In the genomic region with DNA sequence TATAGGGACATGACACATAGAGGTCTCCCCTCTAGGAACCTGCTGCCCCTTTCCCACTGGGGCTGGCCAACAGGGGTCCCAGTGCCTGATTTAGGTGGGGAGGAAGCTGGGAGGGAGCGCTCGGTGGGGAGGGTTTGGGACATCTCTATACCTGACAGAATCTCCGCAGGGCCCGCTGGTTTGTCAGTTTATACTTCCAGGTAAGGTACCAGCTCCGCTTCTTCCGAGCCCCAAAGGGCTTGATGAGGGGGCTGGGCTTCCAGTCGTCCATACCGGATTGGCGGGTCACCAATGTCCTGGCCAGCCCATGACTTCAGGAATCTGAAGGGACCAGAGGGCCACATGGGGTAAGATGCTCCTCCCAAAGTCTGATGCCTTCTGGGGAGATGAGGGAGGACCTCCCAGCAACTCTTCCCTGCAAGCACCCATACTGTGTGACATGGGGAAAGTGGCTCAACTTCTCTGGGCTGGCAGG, we compare ENCODE assay signal across 9 cellular contexts. TPM values are rescaled to one million over a fixed set of nuclear protein-coding genes. Genes with fewer than 3 reads are reported as not detected.
DNase-seq lines count a peak whose midpoint lies in the region; ATAC-seq and TF ChIP-seq lines count a peak whose summit lies in the region.
"Had no signal": no experiment of that assay in that cellular context is flagged by ENCODE, and none has a peak within 500 bp of the region (broad histone marks: within the 10 kb centered on the region; RNA-seq: fewer than 3 reads in every experiment).

No MANE protein-coding gene starts in this region.

- H3K27me3 ChIP-seq in Peyer's patch (no peaks in the 10 kb centered on the region), fibroblast of lung (ENCODE audit: control insufficient read depth, insufficient read depth, low read length) (no peaks in the 10 kb centered on the region), rectal smooth muscle tissue (ENCODE audit: control insufficient read depth, insufficient read depth, low read length) (no peaks in the 10 kb centered on the region)

- peak overlapping the region; percentile 81 for H3K9ac ChIP-seq in fibroblast of lung (ENCODE audit: insufficient read depth, low read length)
- peak overlapping the region; percentile 94 for H3K9ac ChIP-seq in rectal smooth muscle tissue (ENCODE audit: low read length)

- H3K27ac ChIP-seq in Peyer's patch, result peak overlapping the region; percentile 41 to 93 (median 77)
- peak overlapping the region; percentile 48 for H3K27ac ChIP-seq in fibroblast of lung (ENCODE audit: insufficient read depth, low read length)
- no peak overlapping the region for H3K27ac ChIP-seq in rectal smooth muscle tissue (ENCODE audit: low read depth, low read length)

- H2AFZ ChIP-seq in fibroblast of lung (ENCODE audit: low read length), result peak overlapping the region; percentile 56

- peak overlapping the region; percentile 71 for H3K4me2 ChIP-seq in fibroblast of lung (ENCODE audit: extremely low read depth, insufficient read depth, low read length)

- H3K79me2 ChIP-seq in fibroblast of lung (ENCODE audit: control insufficient read depth, insufficient read depth, low read length), result peaks cover 2% of the 10 kb centered on the region

- no peaks in the 10 kb centered on the region for H3K9me3 ChIP-seq in Peyer's patch
- H3K9me3 ChIP-seq in fibroblast of lung (ENCODE audit: control insufficient read depth, insufficient read depth, low read depth, low read length), result no peaks in the 10 kb centered on the region

- H3K4me3 ChIP-seq in GM12864 (ENCODE audit: low read depth, low read length) (peak overlapping the region; percentile 63), Peyer's patch (peak overlapping the region; percentile 67 to 92 (median 70)), fibroblast of lung (replicated peaks in 1 of 4; ENCODE audit: control extremely low read depth in 1 of 4, insufficient read depth in 1 of 4, low read depth in 3 of 4, low read length in 4 of 4) (peak overlapping the region; percentile 60 to 91 (median 74)), rectal smooth muscle tissue (ENCODE audit: low read length) (peak overlapping the region; percentile 91)

- no peak for TF ChIP-seq CTCF in GM12864 (IDR thresholded peaks at IDR 0.05; ENCODE audit: low read depth, low read length, missing control alignments)
- no peak for TF ChIP-seq CTCF in Peyer's patch (IDR thresholded peaks at IDR 0.05)
- TF ChIP-seq CTCF in fibroblast of lung (conservative IDR thresholded peaks at IDR 0.05 in 1 of 2, IDR thresholded peaks at IDR 0.05 in 1 of 2; ENCODE audit: low read depth in 1 of 2, low read length in 2 of 2), result no peak

- ATAC-seq in GM21576 (IDR thresholded peaks at IDR 0.05; ENCODE audit: unreplicated experiment), result no peak
- ATAC-seq in HG02571 (IDR thresholded peaks at IDR 0.05; ENCODE audit: unreplicated experiment), result no peak

- TF ChIP-seq POLR2A in Peyer's patch (IDR thresholded peaks at IDR 0.05), result no peak

- peaks cover 0 to 31% (median 0%) of the 10 kb centered on the region in 3 donors for H3K36me3 ChIP-seq in Peyer's patch
- peaks cover 15% of the 10 kb centered on the region for H3K36me3 ChIP-seq in fibroblast of lung (ENCODE audit: control insufficient read depth, insufficient read depth, low read length)
- peaks cover 17% of the 10 kb centered on the region for H3K36me3 ChIP-seq in rectal smooth muscle tissue (ENCODE audit: control insufficient read depth, insufficient read depth, low read length)

- DNase-seq in GM12864 (ENCODE audit: low read depth), result no peak
- DNase-seq in Peyer's patch, result no peak
- DNase-seq in fibroblast of lung (ENCODE audit: low read depth in 2 of 2), result no peak
- DNase-seq in NCI-H82 (lab: John Stamatoyannopoulos, UW), result no peak
- no peak for DNase-seq in NCI-H1694 (lab: John Stamatoyannopoulos, UW)

- H4K20me1 ChIP-seq in fibroblast of lung (ENCODE audit: control insufficient read depth, extremely low read depth, insufficient read depth, low read length), result no peaks in the 10 kb centered on the region

- H3K4me1 ChIP-seq in Peyer's patch (peaks cover 6 to 17% (median 10%) of the 10 kb centered on the region in 4 donors), fibroblast of lung (ENCODE audit: control insufficient read depth, extremely low read depth, insufficient read depth, low read length) (peaks cover 2% of the 10 kb centered on the region), rectal smooth muscle tissue (ENCODE audit: control insufficient read depth, insufficient read depth, low read length) (peaks cover 8% of the 10 kb centered on the region)

RNA-seq across cellular contexts. Expression of a gene that starts 0.6 kb away (rescaled TPM):
- total RNA-seq in Peyer's patch, result 10 to 100 TPM; 34.7 to 60.6 (median 46.3) TPM
- total RNA-seq in fibroblast of lung, result 36.7 and 51.7 TPM in 2 replicates
- 42.2 and 47.6 TPM in 2 replicates for polyA plus RNA-seq in fibroblast of lung
- polyA plus RNA-seq in fibroblast of lung (2012), result 48.7 and 60.2 TPM in 2 replicates
- 62.4 and 93.8 TPM in 2 replicates for polyA minus RNA-seq in fibroblast of lung (ENCODE audit: low replicate concordance)

RNA-seq across cellular contexts. Expression of a gene that starts 5.5 kb away (rescaled TPM):
- total RNA-seq in Peyer's patch, result 1 to 10 TPM in 3 of 4 donors, not detected in 1; 1.5 to 2.5 (median 2.5) TPM
- total RNA-seq in fibroblast of lung, result 3.1 and 5.4 TPM in 2 replicates
- polyA plus RNA-seq in fibroblast of lung, result 1.8 and 2.6 TPM in 2 replicates
- 1.0 and 2.1 TPM in 2 replicates for polyA plus RNA-seq in fibroblast of lung (2012)
- polyA minus RNA-seq in fibroblast of lung (ENCODE audit: low replicate concordance), result 2.1 and 2.2 TPM in 2 replicates

RNA-seq across cellular contexts. Expression of a gene that starts 21.3 kb away (rescaled TPM):
- total RNA-seq in Peyer's patch, result not detected
- not detected in 2 replicates for total RNA-seq in fibroblast of lung
- not detected in 2 replicates for polyA plus RNA-seq in fibroblast of lung
- not detected in 2 replicates for polyA plus RNA-seq in fibroblast of lung (2012)
- polyA minus RNA-seq in fibroblast of lung (ENCODE audit: low replicate concordance), result not detected in 2 replicates
- total RNA-seq: M059J had no signal

RNA-seq across cellular contexts. Expression of a gene that starts 22.7 kb away (rescaled TPM):
- total RNA-seq in Peyer's patch (100 to 1,000 TPM in 3 of 4 donors, 1 to 10 TPM in 1; 4.1 to 229 (median 192) TPM), fibroblast of lung (0.17 and 0.26 TPM in 2 replicates)
- polyA plus RNA-seq in fibroblast of lung, result 0.91 and 0.94 TPM in 2 replicates
- polyA plus RNA-seq in fibroblast of lung (2012), result 0.09 and 0.24 TPM in 2 replicates
- not detected in 2 replicates for polyA minus RNA-seq in fibroblast of lung (ENCODE audit: low replicate concordance)

RNA-seq across cellular contexts. Expression of a gene that starts 50.0 kb away (rescaled TPM):
- 10 to 100 TPM in 2 of 4 donors, 1 to 10 TPM in 2; 3.9 to 71.8 (median 10.3) TPM for total RNA-seq in Peyer's patch
- 0.26 and 0.66 TPM in 2 replicates for total RNA-seq in fibroblast of lung
- polyA plus RNA-seq in fibroblast of lung, result 1.3 and 6.9 TPM in 2 replicates
- 2.0 and 6.9 TPM in 2 replicates for polyA plus RNA-seq in fibroblast of lung (2012)
- 8.6 and 22.6 TPM in 2 replicates for polyA minus RNA-seq in fibroblast of lung (ENCODE audit: low replicate concordance)
